Comparison of ENCODE assay signal across 7 cellular contexts in genomic region chr2:219244789-219245147, GRCh38. TPM values are rescaled to one million over a fixed set of nuclear protein-coding genes. Genes with fewer than 3 reads are reported as not detected.
DNase-seq lines count a peak whose midpoint lies in the region; ATAC-seq and TF ChIP-seq lines count a peak whose summit lies in the region.

No MANE protein-coding gene starts in this region.

- H3K9me3 ChIP-seq in iPS-15b (ENCODE audit: control insufficient read depth, insufficient read depth, low read length) (no peaks in the 10 kb centered on the region), mucosa of descending colon (no peaks in the 10 kb centered on the region)

- intact Hi-C loops in activated T-helper 1 cell treated with anti-CD3 and anti-CD28 coated beads, Interleukin-12 subunit alpha, Interleukin-12 subunit beta, Interleukin-2, Interleukin-4 antibody, amounts not matched to agents 30 ng/mL and 10 ng/mL and 1 ng/mL, durations not matched to agents 14 hours and 24 hours and 36 hours (cut with micrococcal nuclease), result loop anchor here (1.0 to 10.0 kb wide), 9 partner anchors 9 to 530 kb away; partner anchors contain the start of genes ANKZF1, ATG9A, DNAJB2 and NHEJ1
- intact Hi-C loops in mucosa of descending colon (cut with DNase I, micrococcal nuclease), result no loop called here

- H3K27ac Mint-ChIP-seq in activated T-helper 1 cell treated with anti-CD3 and anti-CD28 coated beads, Interleukin-12 subunit alpha, Interleukin-12 subunit beta, Interleukin-2, Interleukin-4 antibody, amounts not matched to agents 30 ng/mL and 10 ng/mL and 1 ng/mL, durations not matched to agents 14 hours and 24 hours and 36 hours, result peak overlapping the region; percentile 99
- peak overlapping the region; percentile 96 for H3K27ac Mint-ChIP-seq in stimulated activated naive B cell treated with anti-CD40 and anti-IgM and Interleukin-4, amounts not matched to agents 10 μg/mL and 1 μg/mL and 100 μg/mL, for 72 hours

- H3K4me3 Mint-ChIP-seq in activated T-helper 1 cell treated with anti-CD3 and anti-CD28 coated beads, Interleukin-12 subunit alpha, Interleukin-12 subunit beta, Interleukin-2, Interleukin-4 antibody, amounts not matched to agents 30 ng/mL and 10 ng/mL and 1 ng/mL, durations not matched to agents 14 hours and 24 hours and 36 hours, result peak overlapping the region; percentile 99
- H3K4me3 Mint-ChIP-seq in stimulated activated naive B cell treated with anti-CD40 and anti-IgM and Interleukin-4, amounts not matched to agents 10 μg/mL and 1 μg/mL and 100 μg/mL, for 72 hours, result peak overlapping the region; percentile 92

- H3K4me1 Mint-ChIP-seq in activated T-helper 1 cell treated with anti-CD3 and anti-CD28 coated beads, Interleukin-12 subunit alpha, Interleukin-12 subunit beta, Interleukin-2, Interleukin-4 antibody, amounts not matched to agents 30 ng/mL and 10 ng/mL and 1 ng/mL, durations not matched to agents 14 hours and 24 hours and 36 hours (ENCODE audit: low read depth), result peaks cover 51% of the 10 kb centered on the region
- peaks cover 37 to 47% of the 10 kb centered on the region in 2 donors for H3K4me1 Mint-ChIP-seq in stimulated activated naive B cell treated with anti-CD40 and anti-IgM and Interleukin-4, amounts not matched to agents 10 μg/mL and 1 μg/mL and 100 μg/mL, for 72 hours

- no peaks in the 10 kb centered on the region for H3K27me3 ChIP-seq in iPS-15b (ENCODE audit: control insufficient read depth, insufficient read depth, low read length)

- peaks cover 16% of the 10 kb centered on the region for H3K36me3 Mint-ChIP-seq in activated T-helper 1 cell treated with anti-CD3 and anti-CD28 coated beads, Interleukin-12 subunit alpha, Interleukin-12 subunit beta, Interleukin-2, Interleukin-4 antibody, amounts not matched to agents 30 ng/mL and 10 ng/mL and 1 ng/mL, durations not matched to agents 14 hours and 24 hours and 36 hours (ENCODE audit: low read depth)
- peaks cover 22 to 34% of the 10 kb centered on the region in 2 donors for H3K36me3 Mint-ChIP-seq in stimulated activated naive B cell treated with anti-CD40 and anti-IgM and Interleukin-4, amounts not matched to agents 10 μg/mL and 1 μg/mL and 100 μg/mL, for 72 hours

- H3K9ac ChIP-seq in iPS-15b (ENCODE audit: low read depth, low read length), result peak overlapping the region; percentile 73

- no peaks in the 10 kb centered on the region for H3K27me3 Mint-ChIP-seq in activated T-helper 1 cell treated with anti-CD3 and anti-CD28 coated beads, Interleukin-12 subunit alpha, Interleukin-12 subunit beta, Interleukin-2, Interleukin-4 antibody, amounts not matched to agents 30 ng/mL and 10 ng/mL and 1 ng/mL, durations not matched to agents 14 hours and 24 hours and 36 hours (ENCODE audit: insufficient read depth)
- H3K27me3 Mint-ChIP-seq in stimulated activated naive B cell treated with anti-CD40 and anti-IgM and Interleukin-4, amounts not matched to agents 10 μg/mL and 1 μg/mL and 100 μg/mL, for 72 hours, result no peaks in the 10 kb centered on the region

- H3K4me1 ChIP-seq in iPS-15b (ENCODE audit: control insufficient read depth, insufficient read depth, low read length) (peaks cover 4% of the 10 kb centered on the region), mucosa of descending colon (ENCODE audit: low read depth) (peaks cover 37% of the 10 kb centered on the region)

- no peak for ATAC-seq in stimulated activated naive B cell treated with anti-CD40 and anti-IgM and Interleukin-4, amounts not matched to agents 10 μg/mL and 1 μg/mL and 100 μg/mL, for 72 hours (replicated peaks)
- no peak for ATAC-seq in mucosa of descending colon

- peak overlapping the region; percentile 84 for H3K4me3 ChIP-seq in HFF-Myc (replicated peaks; ENCODE audit: low read depth, low read length)
- H3K4me3 ChIP-seq in iPS-15b (ENCODE audit: low read depth, low read length), result peak overlapping the region; percentile 85
- no peak overlapping the region for H3K4me3 ChIP-seq in mucosa of descending colon

- H3K36me3 ChIP-seq in iPS-15b (ENCODE audit: control insufficient read depth, insufficient read depth, low read length) (peaks cover 8% of the 10 kb centered on the region), mucosa of descending colon (ENCODE audit: low read depth) (no peaks in the 10 kb centered on the region)

- DNase-seq in HFF-Myc (ENCODE audit: extremely low read depth, low read depth) (no peak), HuH-7 (ENCODE audit: low spot score) (no peak), superior temporal gyrus (ENCODE audit: extremely low spot score) (no peak), mucosa of descending colon (no peak)
- DNase-seq in activated T-helper 1 cell treated with anti-CD3 and anti-CD28 coated beads, Interleukin-12 subunit alpha, Interleukin-12 subunit beta, Interleukin-2, Interleukin-4 antibody, amounts not matched to agents 30 ng/mL and 10 ng/mL and 1 ng/mL, durations not matched to agents 14 hours and 24 hours and 36 hours (ENCODE audit: low spot score), result no peak
- DNase-seq in stimulated activated naive B cell treated with anti-CD40 and anti-IgM and Interleukin-4, amounts not matched to agents 10 μg/mL and 1 μg/mL and 100 μg/mL, for 72 hours, result no peak

- TF ChIP-seq CTCF in HFF-Myc (IDR thresholded peaks at IDR 0.05; ENCODE audit: low read depth, low read length, missing control alignments), result no peak
- no peak for TF ChIP-seq CTCF in mucosa of descending colon (IDR thresholded peaks at IDR 0.05)

- no peaks in the 10 kb centered on the region for H3K9me3 Mint-ChIP-seq in activated T-helper 1 cell treated with anti-CD3 and anti-CD28 coated beads, Interleukin-12 subunit alpha, Interleukin-12 subunit beta, Interleukin-2, Interleukin-4 antibody, amounts not matched to agents 30 ng/mL and 10 ng/mL and 1 ng/mL, durations not matched to agents 14 hours and 24 hours and 36 hours
- H3K9me3 Mint-ChIP-seq in stimulated activated naive B cell treated with anti-CD40 and anti-IgM and Interleukin-4, amounts not matched to agents 10 μg/mL and 1 μg/mL and 100 μg/mL, for 72 hours, result no peaks in the 10 kb centered on the region

RNA-seq across cellular contexts. Expression of gene GLB1L, which starts 0.5 kb away (rescaled TPM):
- total RNA-seq in activated T-helper 1 cell treated with anti-CD3 and anti-CD28 coated beads, Interleukin-12 subunit alpha, Interleukin-12 subunit beta, Interleukin-2, Interleukin-4 antibody, amounts not matched to agents 30 ng/mL and 10 ng/mL and 1 ng/mL, durations not matched to agents 14 hours and 24 hours and 36 hours, result 4.6 and 4.9 TPM in 2 replicates
- 10 to 100 TPM in 1 of 3 donors, 1 to 10 TPM in 2; 4.2 to 10.8 (median 5.8) TPM for total RNA-seq in mucosa of descending colon

RNA-seq across cellular contexts. Expression of gene STK16, which starts 0.5 kb away (rescaled TPM):
- 30.1 and 30.6 TPM in 2 replicates for total RNA-seq in activated T-helper 1 cell treated with anti-CD3 and anti-CD28 coated beads, Interleukin-12 subunit alpha, Interleukin-12 subunit beta, Interleukin-2, Interleukin-4 antibody, amounts not matched to agents 30 ng/mL and 10 ng/mL and 1 ng/mL, durations not matched to agents 14 hours and 24 hours and 36 hours
- total RNA-seq in mucosa of descending colon, result 10 to 100 TPM; 29.7 to 37.3 (median 32.7) TPM

RNA-seq across cellular contexts. Expression of gene TUBA4B, which starts 8.3 kb away (rescaled TPM):
- total RNA-seq in activated T-helper 1 cell treated with anti-CD3 and anti-CD28 coated beads, Interleukin-12 subunit alpha, Interleukin-12 subunit beta, Interleukin-2, Interleukin-4 antibody, amounts not matched to agents 30 ng/mL and 10 ng/mL and 1 ng/mL, durations not matched to agents 14 hours and 24 hours and 36 hours, result not detected in 2 replicates
- not detected for total RNA-seq in mucosa of descending colon

RNA-seq across cellular contexts. Expression of gene TUBA4A, which starts 8.9 kb away (rescaled TPM):
- total RNA-seq in activated T-helper 1 cell treated with anti-CD3 and anti-CD28 coated beads, Interleukin-12 subunit alpha, Interleukin-12 subunit beta, Interleukin-2, Interleukin-4 antibody, amounts not matched to agents 30 ng/mL and 10 ng/mL and 1 ng/mL, durations not matched to agents 14 hours and 24 hours and 36 hours, result 211 and 217 TPM in 2 replicates
- total RNA-seq in mucosa of descending colon, result 10 to 100 TPM; 69.7 to 75.3 (median 75.0) TPM

RNA-seq across cellular contexts. Expression of gene ANKZF1, which starts 15.2 kb away (rescaled TPM):
- total RNA-seq in activated T-helper 1 cell treated with anti-CD3 and anti-CD28 coated beads, Interleukin-12 subunit alpha, Interleukin-12 subunit beta, Interleukin-2, Interleukin-4 antibody, amounts not matched to agents 30 ng/mL and 10 ng/mL and 1 ng/mL, durations not matched to agents 14 hours and 24 hours and 36 hours, result 112 and 117 TPM in 2 replicates
- 10 to 100 TPM; 38.6 to 65.2 (median 47.1) TPM for total RNA-seq in mucosa of descending colon
